Comparison of ENCODE assay signal across 8 cellular contexts in the genomic region with DNA sequence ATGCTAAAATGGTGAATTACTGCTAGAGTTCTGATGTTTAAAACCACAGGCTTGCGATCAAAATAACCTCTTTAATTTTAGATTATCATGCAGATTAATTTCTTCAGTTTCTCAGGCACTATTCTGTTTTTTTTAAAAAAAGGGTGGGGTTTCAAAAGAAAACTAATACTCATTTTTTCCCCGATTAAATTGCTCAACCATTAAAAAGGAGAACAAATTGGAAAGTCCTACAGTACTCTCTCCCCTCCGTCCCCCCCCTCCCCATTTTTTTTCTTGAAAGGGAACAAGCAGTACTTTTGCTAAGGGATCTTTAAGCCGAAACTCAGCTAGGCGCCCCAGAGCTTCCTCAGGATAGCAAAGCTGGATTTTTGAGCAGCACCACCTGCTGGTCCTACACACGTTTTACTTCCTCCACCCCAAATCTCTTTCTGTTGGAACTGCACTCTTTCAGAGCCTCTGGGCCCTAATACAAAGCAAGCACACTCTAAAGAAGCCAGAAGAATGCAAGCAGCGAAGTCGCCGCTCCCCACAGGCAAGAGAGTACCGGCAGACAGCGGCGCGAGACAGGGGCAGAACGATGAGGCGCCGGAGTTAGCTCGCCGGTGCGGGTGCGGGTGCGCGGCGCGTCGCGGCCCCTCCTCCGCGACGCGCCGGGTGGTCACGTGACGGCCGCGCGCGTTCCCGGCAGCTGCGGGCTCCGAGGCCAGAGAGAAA. TPM values are rescaled to one million over a fixed set of nuclear protein-coding genes. Genes with fewer than 3 reads are reported as not detected.
DNase-seq lines count a peak whose midpoint lies in the region; ATAC-seq lines count a peak whose summit lies in the region.

TSS of gene RNF146 (plus strand) at position 687 of the 714 bp plus-strand sequence. CDS start 13,475 bp downstream, outside the sequence.

- ATAC-seq in GM18508 (IDR thresholded peaks at IDR 0.05; ENCODE audit: insufficient read depth, unreplicated experiment) (peak; percentile 79), HG03060 (IDR thresholded peaks at IDR 0.05; ENCODE audit: low read depth, unreplicated experiment) (peak; percentile 81)

- H3K27me3 ChIP-seq in skeletal muscle satellite cell (ENCODE audit: control insufficient read depth, insufficient read depth, low read length), result no peaks in the 10 kb centered on the region

- H3K4me2 ChIP-seq in skeletal muscle satellite cell (ENCODE audit: low read length), result peak within 1 kb of the TSS; percentile 77

- DNase-seq in 8988T, result peak; percentile 71
- peak; percentile 44 for DNase-seq in NCI-H2081 treated with DMSO at 0.1 percent for 48 hours (lab: John Stamatoyannopoulos, UW)
- DNase-seq in UCSD-AML1 (lab: John Stamatoyannopoulos, UW; ENCODE audit: unreplicated experiment), result peak; percentile 86
- peak; percentile 64 for DNase-seq in brain pericyte (ENCODE audit: low read depth, low spot score)

- H3K4me1 ChIP-seq in skeletal muscle satellite cell (ENCODE audit: control insufficient read depth, insufficient read depth, low read length), result peaks cover 8% of the 10 kb centered on the region

- peak within 1 kb of the TSS; percentile 94 for H3K9ac ChIP-seq in skeletal muscle satellite cell (ENCODE audit: low read depth, low read length)

- peaks cover 2% of the 10 kb centered on the region for H3K9me3 ChIP-seq in iPS-18c (ENCODE audit: control insufficient read depth, insufficient read depth, low read length)
- no peaks in the 10 kb centered on the region for H3K9me3 ChIP-seq in skeletal muscle satellite cell (replicated peaks; ENCODE audit: low read length)

- no peaks in the 10 kb centered on the region for H3K36me3 ChIP-seq in skeletal muscle satellite cell (ENCODE audit: insufficient read depth, low read length)

- H3K4me3 ChIP-seq in iPS-18c (ENCODE audit: insufficient read depth, low read depth, low read length) (peak within 1 kb of the TSS; percentile 94), skeletal muscle satellite cell (ENCODE audit: low read length) (peak within 1 kb of the TSS; percentile 86)

RNA-seq across cellular contexts. Expression of gene RNF146, which starts in this region (rescaled TPM):
- 20.5 and 27.1 TPM in 2 replicates for total RNA-seq in skeletal muscle satellite cell (2012; rRNA removed)

Comparison
In these comparisons a context has a peak if more than half of its experiments do, and no peak if none do; other contexts are left out.
1. Peak in every context shown above with its lines: DNase-seq, ATAC-seq and H3K4me3 ChIP-seq.